In genomic region chr1:183270541-183271141, GRCh38 we compare ENCODE assay signal across 12 cellular contexts.
DNase-seq lines count a peak whose midpoint lies in the region; ATAC-seq, FAIRE-seq and TF ChIP-seq lines count a peak whose summit lies in the region.
"Had no signal": no experiment of that assay in that cellular context is flagged by ENCODE, and none has a peak within 500 bp of the region (broad histone marks: within the 10 kb centered on the region; RNA-seq: fewer than 3 reads in every experiment).

No MANE protein-coding gene starts in this region.

- H3K36me3 ChIP-seq in gastrocnemius medialis: no peaks in the 10 kb centered on the region
- H3K36me3 ChIP-seq: prostate gland had no signal

- TF ChIP-seq EP300 in A549 (IDR thresholded peaks at IDR 0.05): no peak

- H3K4me1 ChIP-seq in A549: peaks cover 24% of the 10 kb centered on the region
- no peaks in the 10 kb centered on the region for H3K4me1 ChIP-seq in gastrocnemius medialis
- H3K4me1 ChIP-seq: prostate gland had no signal

- POLR2A ChIA-PET in A549 (lab: Yijun Ruan, JAX): no interaction called here

- TF ChIP-seq POLR2A in A549 (IDR thresholded peaks at IDR 0.05; ENCODE audit: low read length) (no peak), gastrocnemius medialis (IDR thresholded peaks at IDR 0.05) (no peak)

- H3K9me3 ChIP-seq in A549: no peaks in the 10 kb centered on the region
- H3K9me3 ChIP-seq in gastrocnemius medialis: no peaks in the 10 kb centered on the region
- H3K9me3 ChIP-seq: prostate gland had no signal

- TF ChIP-seq RAD21 in A549 (conservative IDR thresholded peaks at IDR 0.05 in 1 of 2, IDR thresholded peaks at IDR 0.05 in 1 of 2): no peak

- H3K4me3 ChIP-seq in A549 (no peak overlapping the region), gastrocnemius medialis (no peak overlapping the region)
- H3K4me3 ChIP-seq: prostate gland had no signal

- CTCF ChIA-PET in A549 (lab: Yijun Ruan, JAX): interaction anchor here (0.9 to 7.4 kb wide), 2 partner anchors 10 to 12 kb away, joined by 4 to 71 read pairs; no protein-coding TSS in a partner anchor

- TF ChIP-seq CTCF in A549 (IDR thresholded peaks at IDR 0.05) (no peak), gastrocnemius medialis (IDR thresholded peaks at IDR 0.05 in 4 of 5, conservative IDR thresholded peaks at IDR 0.05 in 1 of 5) (no peak)

- peak overlapping the region; percentile 16; the same call in 1 of the 3 replicates for H3K4me2 ChIP-seq in A549

- intact Hi-C loops in gastrocnemius medialis (cut with DNase I; ENCODE audit: low total_unique reads): no loop called here

- ATAC-seq in A549 (no peak), gastrocnemius medialis (no peak), HG02623 (IDR thresholded peaks at IDR 0.05; ENCODE audit: unreplicated experiment) (no peak)

- H3K27me3 ChIP-seq in gastrocnemius medialis: no peaks in the 10 kb centered on the region

- WGBS in A549 (ENCODE audit: missing lambda C conversion rate): 54% methylated on average over 5 of the region's 5 CpGs

- no peak for FAIRE-seq in A549 (lab: Jason Lieb, UNC)
- FAIRE-seq: A204.1 had no signal

- DNase-seq in A549 (ENCODE audit: low read depth in 1 of 2, low spot score in 1 of 2) (no peak), LHCN-M2 (ENCODE audit: low read depth) (peak; percentile 74), brain pericyte (ENCODE audit: low read depth, low spot score) (peak; percentile 62), islet precursor cell (peak; percentile 64), gastrocnemius medialis (no peak), RKO (ENCODE audit: low spot score) (no peak), NCI-H2196 (lab: John Stamatoyannopoulos, UW; ENCODE audit: unreplicated experiment) (no peak)
- DNase-seq: caudate nucleus, NCI-H187 treated with DMSO at 0.1 percent for 48 hours had no signal

- H3K27ac ChIP-seq in A549: 0 out of 6 replicates have a peak overlapping the region, but pooled peaks of 1 of the 2 experiments have one; percentile 2
- H3K27ac ChIP-seq in gastrocnemius medialis: peak overlapping the region in 1 of 4 donors; percentile 27
- H3K27ac ChIP-seq: prostate gland had no signal

- in situ Hi-C loops in gastrocnemius medialis (cut with MboI; ENCODE audit: low sequenced_read_pairs in 4 of 4): no loop called here

TF ChIP-seq in A549, 52 proteins besides CTCF, POLR2A, EP300 and RAD21:
- TF ChIP-seq TFCP2L1 (CRISPR knock-in tag; IDR thresholded peaks at IDR 0.05): no peak
- no peak for TF ChIP-seq ZSCAN20 (CRISPR knock-in tag; IDR thresholded peaks at IDR 0.05)
- no peak for TF ChIP-seq KDM1A (IDR thresholded peaks at IDR 0.05; ENCODE audit: low read depth)
- no peak for TF ChIP-seq MAZ (IDR thresholded peaks at IDR 0.05; ENCODE audit: borderline replicate concordance, low read depth, low read length)
- no peak for TF ChIP-seq PBX3 (IDR thresholded peaks at IDR 0.05)
- TF ChIP-seq CBX8 (IDR thresholded peaks at IDR 0.05): no peak
- no peak for TF ChIP-seq RCOR1 (IDR thresholded peaks at IDR 0.05; ENCODE audit: low read depth, low read length)
- no peak for TF ChIP-seq RARB (CRISPR knock-in tag; IDR thresholded peaks at IDR 0.05)
- TF ChIP-seq EHMT2 (IDR thresholded peaks at IDR 0.05; ENCODE audit: low read depth): no peak
- TF ChIP-seq KDM5A (IDR thresholded peaks at IDR 0.05): no peak
- no peak for TF ChIP-seq CBX2 (IDR thresholded peaks at IDR 0.05; ENCODE audit: borderline replicate concordance, low read depth)
- no peak for TF ChIP-seq CEBPB (IDR thresholded peaks at IDR 0.05)
- TF ChIP-seq ATOH8 (CRISPR knock-in tag; IDR thresholded peaks at IDR 0.05; ENCODE audit: low read depth): no peak
- TF ChIP-seq NFE2L2 (conservative IDR thresholded peaks at IDR 0.05; ENCODE audit: low read length): no peak
- no peak for TF ChIP-seq NR3C1 (IDR thresholded peaks at IDR 0.05)
- no peak for TF ChIP-seq TP53 (CRISPR knock-in tag; IDR thresholded peaks at IDR 0.05)

Comparison
In these comparisons a context has a peak if more than half of its experiments do, and no peak if none do; other contexts are left out.
1. DNase-seq: peak in LHCN-M2 (single experiment), brain pericyte (single experiment) and islet precursor cell (single experiment); none in A549 (0 of 2), gastrocnemius medialis (0 of 2), RKO (single experiment) and NCI-H2196 (single experiment).